ENCODE assay signal across 8 cellular contexts in the genomic region with DNA sequence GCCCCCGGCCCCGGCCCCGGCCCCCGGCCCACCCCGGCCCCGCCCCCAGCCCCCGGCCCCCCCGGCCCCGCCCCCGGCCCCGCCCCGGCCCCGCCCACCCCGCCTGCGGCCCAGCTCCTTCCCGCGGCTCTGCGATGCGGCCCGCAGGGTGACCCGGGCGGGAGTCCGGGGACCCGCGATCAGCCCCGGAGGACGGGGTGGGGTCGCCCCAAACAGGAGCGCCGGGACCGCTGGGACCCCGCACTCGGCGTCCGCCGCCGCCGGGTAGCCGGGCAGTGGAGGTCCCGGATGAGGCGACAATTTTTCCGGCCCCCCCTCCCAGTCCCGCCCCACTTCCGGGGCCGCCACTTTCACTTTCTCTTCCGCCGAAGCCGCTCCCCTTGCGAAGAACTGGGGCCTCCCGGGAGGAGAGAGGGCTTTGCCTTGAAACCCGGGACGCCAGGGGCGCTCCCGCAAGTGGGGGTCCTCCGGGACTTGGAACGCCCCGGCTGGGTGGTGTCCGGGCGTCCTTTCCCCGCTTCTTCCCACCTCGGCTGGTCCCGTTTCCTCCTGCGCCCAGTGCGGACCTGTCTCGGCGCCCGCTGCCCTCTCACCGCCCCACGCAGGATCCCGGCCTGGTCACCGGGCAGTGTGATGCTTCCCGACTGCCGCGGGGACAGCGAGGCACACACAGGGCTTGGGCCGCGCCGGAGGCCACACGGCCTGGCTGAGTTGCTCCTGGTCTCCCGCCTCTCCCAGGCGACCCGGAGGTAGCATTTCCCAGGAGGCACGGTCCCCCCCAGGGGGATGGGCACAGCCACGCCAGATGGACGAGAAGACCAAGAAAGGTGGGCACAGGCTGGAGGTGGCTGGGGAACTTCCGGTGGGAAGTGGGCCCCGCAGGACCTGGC. TPM values are rescaled to one million over a fixed set of nuclear protein-coding genes. Genes with fewer than 3 reads are reported as not detected.
DNase-seq lines count a peak whose midpoint lies in the region; ATAC-seq and TF ChIP-seq lines count a peak whose summit lies in the region.

A gene (plus strand): TSS at position 347 of the 890 bp plus-strand sequence. CDS start 459 bp downstream, at position 806.

- WGBS in endodermal cell (ENCODE audit: insufficient coverage in 1 of 2, insufficient read length in 1 of 2), 2 experiments, result 0% methylated on average over 34 to 75 of the region's 87 CpGs
- 0% methylated on average over 52 to 56 of the region's 87 CpGs for WGBS in mesodermal cell (ENCODE audit: insufficient coverage in 2 of 2), 2 experiments

- H3K4me1 ChIP-seq in endodermal cell (ENCODE audit: control insufficient read depth, insufficient read depth, low read length), result no peaks in the 10 kb centered on the region
- peaks cover 12% of the 10 kb centered on the region for H3K4me1 ChIP-seq in mesodermal cell (ENCODE audit: control insufficient read depth, insufficient read depth, low read length, poor library complexity, severe bottlenecking)

- H3K27ac ChIP-seq in endodermal cell (ENCODE audit: low read depth, low read length), result peak within 1 kb of the TSS; percentile 16
- peak within 1 kb of the TSS; percentile 49 for H3K27ac ChIP-seq in mesodermal cell (ENCODE audit: low read depth, low read length, severe bottlenecking)

- peak within 1 kb of the TSS; percentile 96 for H3K4me3 Mint-ChIP-seq in activated CD8-positive, alpha-beta memory T cell treated with anti-CD3 and anti-CD28 coated beads, Interleukin-2, amount 10 ng/mL, durations not matched to agents 7 days and 5 days
- H3K4me3 Mint-ChIP-seq in endodermal cell, result peak within 1 kb of the TSS; percentile 65

- H3K9me3 ChIP-seq in endodermal cell (ENCODE audit: control insufficient read depth, low read length), result peaks cover 25% of the 10 kb centered on the region
- H3K9me3 ChIP-seq in mesodermal cell (ENCODE audit: control insufficient read depth, low read length), result peaks cover 7% of the 10 kb centered on the region

- peaks cover 47% of the 10 kb centered on the region for H3K4me1 Mint-ChIP-seq in activated CD8-positive, alpha-beta memory T cell treated with anti-CD3 and anti-CD28 coated beads, Interleukin-2, amount 10 ng/mL, durations not matched to agents 7 days and 5 days
- H3K4me1 Mint-ChIP-seq in endodermal cell, result peaks cover 8% of the 10 kb centered on the region

- CTCF ChIA-PET in activated CD8-positive, alpha-beta memory T cell treated with anti-CD3 and anti-CD28 coated beads, Interleukin-2, amount 10 ng/mL, durations not matched to agents 7 days and 5 days (lab: Charles Lee), result interaction anchor here (0.9 to 1.4 kb wide), 11 partner anchors 28 to 153 kb away, joined by 3 to 9 read pairs (median 4); a partner anchor contains a TSS

- H3K4me3 ChIP-seq in endodermal cell (ENCODE audit: low read length), result peak within 1 kb of the TSS; percentile 92
- peak within 1 kb of the TSS; percentile 83 for H3K4me3 ChIP-seq in mesodermal cell (ENCODE audit: extremely low read depth, insufficient read depth, low read length, poor library complexity, severe bottlenecking)

- peak; percentile 74 for DNase-seq in CMK (ENCODE audit: low read depth)
- DNase-seq in HPDE6-E6E7 (ENCODE audit: extremely low spot score), result peak; percentile 99
- DNase-seq in NOMO-1 treated with DMSO at 0.1 percent for 48 hours (lab: John Stamatoyannopoulos, UW; ENCODE audit: unreplicated experiment), result peak; percentile 74
- peak; percentile 91 for DNase-seq in activated CD8-positive, alpha-beta memory T cell treated with anti-CD3 and anti-CD28 coated beads, Interleukin-2, amount 10 ng/mL, durations not matched to agents 7 days and 5 days
- DNase-seq in endodermal cell, result peak; percentile 91
- peak; percentile 76 for DNase-seq in stimulated activated CD8-positive, alpha-beta memory T cell treated with anti-CD3 and anti-CD28 coated beads, Interleukin-15, amount 100 ng/mL, for 24 hours (ENCODE audit: low read depth)

- H3K27me3 Mint-ChIP-seq in activated CD8-positive, alpha-beta memory T cell treated with anti-CD3 and anti-CD28 coated beads, Interleukin-2, amount 10 ng/mL, durations not matched to agents 7 days and 5 days, result no peaks in the 10 kb centered on the region
- peaks cover 4% of the 10 kb centered on the region for H3K27me3 Mint-ChIP-seq in endodermal cell (ENCODE audit: insufficient read depth)

- peak within 1 kb of the TSS; percentile 61 for H3K9ac ChIP-seq in endodermal cell (ENCODE audit: extremely low read depth, low read length, poor library complexity, severe bottlenecking)

- H3K36me3 ChIP-seq in endodermal cell (ENCODE audit: control insufficient read depth, insufficient read depth, low read length), result peaks cover 22% of the 10 kb centered on the region
- peaks cover 31% of the 10 kb centered on the region for H3K36me3 ChIP-seq in mesodermal cell (ENCODE audit: control insufficient read depth, insufficient read depth, low read length)

- TF ChIP-seq CTCF in endodermal cell (conservative IDR thresholded peaks at IDR 0.05), result no peak

- H3K9me3 Mint-ChIP-seq in activated CD8-positive, alpha-beta memory T cell treated with anti-CD3 and anti-CD28 coated beads, Interleukin-2, amount 10 ng/mL, durations not matched to agents 7 days and 5 days (ENCODE audit: low read depth), result peaks cover 3% of the 10 kb centered on the region
- peaks cover 16% of the 10 kb centered on the region for H3K9me3 Mint-ChIP-seq in endodermal cell

- peak; percentile 60 for ATAC-seq in GM19467 (IDR thresholded peaks at IDR 0.05; ENCODE audit: unreplicated experiment)
- peak; percentile 81 for ATAC-seq in activated CD8-positive, alpha-beta memory T cell treated with anti-CD3 and anti-CD28 coated beads, Interleukin-2, amount 10 ng/mL, durations not matched to agents 7 days and 5 days

- peak within 1 kb of the TSS; percentile 88 for H3K27ac Mint-ChIP-seq in activated CD8-positive, alpha-beta memory T cell treated with anti-CD3 and anti-CD28 coated beads, Interleukin-2, amount 10 ng/mL, durations not matched to agents 7 days and 5 days
- H3K27ac Mint-ChIP-seq in endodermal cell, result peak within 1 kb of the TSS; percentile 81

- H3K36me3 Mint-ChIP-seq in activated CD8-positive, alpha-beta memory T cell treated with anti-CD3 and anti-CD28 coated beads, Interleukin-2, amount 10 ng/mL, durations not matched to agents 7 days and 5 days, result peaks cover 43% of the 10 kb centered on the region
- peaks cover 30% of the 10 kb centered on the region for H3K36me3 Mint-ChIP-seq in endodermal cell (ENCODE audit: low read depth)

- no peaks in the 10 kb centered on the region for H3K27me3 ChIP-seq in endodermal cell (ENCODE audit: control insufficient read depth, insufficient read depth, low read length, poor library complexity, severe bottlenecking)

RNA-seq across cellular contexts. Expression of the gene that starts here (rescaled TPM):
- 100 to 1,000 TPM; 114 to 173 TPM for total RNA-seq in activated CD8-positive, alpha-beta memory T cell treated with anti-CD3 and anti-CD28 coated beads, Interleukin-2, amount 10 ng/mL, durations not matched to agents 7 days and 5 days
- 10 to 100 TPM; 61.7 to 63.7 TPM for total RNA-seq in endodermal cell
- polyA plus RNA-seq in endodermal cell (2013, experiment 1 of 2), result 56.3 TPM
- polyA plus RNA-seq in endodermal cell (2013, experiment 2 of 2), result 44.3 TPM
- 61.7 TPM for polyA plus RNA-seq in mesodermal cell (2013, experiment 1 of 2)
- 56.2 TPM for polyA plus RNA-seq in mesodermal cell (2013, experiment 2 of 2)

Comparison
In these comparisons a context has a peak if more than half of its experiments do, and no peak if none do; other contexts are left out.
1. Peak in every context shown above with its lines: DNase-seq, ATAC-seq, H3K4me3 ChIP-seq and H3K27ac ChIP-seq.